In genomic region chr17:80948091-80948960, GRCh38 we compare ENCODE assay signal across 25 cellular contexts. TPM values are rescaled to one million over a fixed set of nuclear protein-coding genes. Genes with fewer than 3 reads are reported as not detected.
DNase-seq lines count a peak whose midpoint lies in the region; ATAC-seq and TF ChIP-seq lines count a peak whose summit lies in the region.
"Had no signal": no experiment of that assay in that cellular context is flagged by ENCODE, and none has a peak within 500 bp of the region (broad histone marks: within the 10 kb centered on the region; RNA-seq: fewer than 3 reads in every experiment).

No MANE protein-coding gene starts in this region.

- H3K36me3 ChIP-seq in spleen, result peaks cover 0 to 83% (median 43%) of the 10 kb centered on the region in 6 donors
- H3K36me3 ChIP-seq: prostate gland had no signal

- no peaks in the 10 kb centered on the region for H3K27me3 Mint-ChIP-seq in HFFc6 (ENCODE audit: insufficient read depth)
- no peaks in the 10 kb centered on the region for H3K27me3 Mint-ChIP-seq in activated CD4-positive, alpha-beta T cell treated with anti-CD3 and anti-CD28 coated beads, Interleukin-2, amount 10 ng/mL, durations not matched to agents 7 days and 5 days
- H3K27me3 Mint-ChIP-seq: activated CD4-positive, alpha-beta T cell treated with anti-CD3 and anti-CD28 coated beads for 36 hours; brain had no signal

- POLR2A ChIA-PET in RWPE1 (lab: Yijun Ruan, JAX; ENCODE audit: low non-redundant PET), result no interaction called here
- POLR2A ChIA-PET in activated CD4-positive, alpha-beta T cell treated with anti-CD3 and anti-CD28 coated beads, Interleukin-2, amount 10 ng/mL, durations not matched to agents 7 days and 5 days (lab: Charles Lee), result no interaction called here

- H3K4me1 Mint-ChIP-seq in HFFc6 (ENCODE audit: low read depth), result no peaks in the 10 kb centered on the region
- H3K4me1 Mint-ChIP-seq in activated CD4-positive, alpha-beta T cell treated with anti-CD3 and anti-CD28 coated beads, Interleukin-2, amount 10 ng/mL, durations not matched to agents 7 days and 5 days, result peaks cover 7% of the 10 kb centered on the region
- H3K4me1 Mint-ChIP-seq: activated CD4-positive, alpha-beta T cell treated with anti-CD3 and anti-CD28 coated beads for 36 hours had no signal

- 85% methylated on average over 46 of the region's 46 CpGs for WGBS in right cardiac atrium
- 88 to 95% (median 89%) methylated on average over 33 to 46 of the region's 46 CpGs for WGBS in spleen, 5 donors

- H3K9me3 ChIP-seq in right cardiac atrium (ENCODE audit: control insufficient read depth, low read length) (no peaks in the 10 kb centered on the region), spleen (peaks cover 0 to 5% (median 0%) of the 10 kb centered on the region in 8 donors)
- H3K9me3 ChIP-seq: adrenal gland, prostate gland, stomach, thyroid gland had no signal

- H3K9me3 Mint-ChIP-seq in HFFc6, result no peaks in the 10 kb centered on the region
- H3K9me3 Mint-ChIP-seq in activated CD4-positive, alpha-beta T cell treated with anti-CD3 and anti-CD28 coated beads, Interleukin-2, amount 10 ng/mL, durations not matched to agents 7 days and 5 days, result no peaks in the 10 kb centered on the region

- H3K27ac ChIP-seq in RWPE1 (0 out of 2 replicates have a peak overlapping the region, but pooled peaks have one; percentile 5), right cardiac atrium (ENCODE audit: low read length) (no peak overlapping the region), spleen (peak overlapping the region in 3 of 8 donors; percentile 7 to 42 (median 30))
- H3K27ac ChIP-seq: prostate gland, thyroid gland had no signal

- CTCF ChIA-PET in RWPE1 (lab: Yijun Ruan, JAX), result interaction anchor here (0.6 to 0.7 kb wide), 2 partner anchors 27 to 847 kb away, joined by 3 to 4 read pairs; partner anchors contain the start of gene GAA
- CTCF ChIA-PET in activated CD4-positive, alpha-beta T cell treated with anti-CD3 and anti-CD28 coated beads, Interleukin-2, amount 10 ng/mL, durations not matched to agents 7 days and 5 days (lab: Charles Lee), result no interaction called here

- TF ChIP-seq CTCF in RWPE1 (conservative IDR thresholded peaks at IDR 0.05; ENCODE audit: low read depth) (no peak), spleen (IDR thresholded peaks at IDR 0.05 in 8 of 11, conservative IDR thresholded peaks at IDR 0.05 in 3 of 11) (no peak), HFFc6 (IDR thresholded peaks at IDR 0.05) (no peak)

- DNase-seq in activated naive CD4-positive, alpha-beta T cell treated with anti-CD3 and anti-CD28 coated beads, Interleukin-2, amount 50 U/mL, for 16 hours, result peak; percentile 10
- DNase-seq in activated naive CD4-positive, alpha-beta T cell treated with Interleukin-2 at 50 U/mL for 16 hours, result no peak
- DNase-seq in RWPE1 (ENCODE audit: low spot score) (no peak), right cardiac atrium (peak in 2 of 3 donors; percentile 62 to 72), spleen (peak; percentile 67), HFFc6 (no peak)
- no peak for DNase-seq in activated CD4-positive, alpha-beta T cell treated with anti-CD3 and anti-CD28 coated beads, Interleukin-2, amount 10 ng/mL, durations not matched to agents 7 days and 5 days
- DNase-seq: activated CD4-positive, alpha-beta T cell treated with anti-CD3 and anti-CD28 coated beads for 36 hours; activated T-cell treated with anti-CD3 and anti-CD28 coated beads, Interleukin-2, amount 50 U/mL, for 1 hour; AML-193; DMS153; GOT3; mammary epithelial cell; NCI-H1092 treated with DMSO at 0.1 percent for 48 hours; NCI-H187 treated with DMSO at 0.1 percent for 48 hours; NCI-H526; NK-92 treated with Interleukin-12 subunit alpha and Interleukin-12 subunit beta, amount 100 ng/mL, for 24 hours; stimulated activated CD4-positive, alpha-beta T cell treated with anti-CD3 and anti-CD28 coated beads, Interleukin-1b, Interleukin-23, amount 100 ng/mL, for 48 hours; stomach; thyroid gland had no signal

- H3K4me1 ChIP-seq in right cardiac atrium (ENCODE audit: control insufficient read depth, insufficient read depth, low read length) (no peaks in the 10 kb centered on the region), spleen (peaks cover 0 to 16% (median 6%) of the 10 kb centered on the region in 6 donors)
- H3K4me1 ChIP-seq: prostate gland had no signal

- intact Hi-C loops in right cardiac atrium (cut with DNase I) (no loop called here), spleen (cut with DNase I; ENCODE audit: low total_unique reads) (no loop called here)

- peak in 1 of 2 donors; percentile 4 for ATAC-seq in right cardiac atrium
- ATAC-seq in activated CD4-positive, CD25-positive, alpha-beta regulatory T cell treated with anti-CD3 and anti-CD28 coated beads, Interleukin-2, amount 50 U/mL, for 24 hours, result no peak
- ATAC-seq: activated CD4-positive, alpha-beta T cell treated with anti-CD3 and anti-CD28 coated beads for 36 hours had no signal

- H3K27me3 ChIP-seq in right cardiac atrium (ENCODE audit: control insufficient read depth, insufficient read depth) (no peaks in the 10 kb centered on the region), spleen (replicated peaks in 1 of 7) (no peaks in the 10 kb centered on the region)
- H3K27me3 ChIP-seq: adrenal gland, stomach, thyroid gland had no signal

- no peak overlapping the region for H3K27ac Mint-ChIP-seq in HFFc6
- no peak overlapping the region for H3K27ac Mint-ChIP-seq in activated CD4-positive, alpha-beta T cell treated with anti-CD3 and anti-CD28 coated beads, Interleukin-2, amount 10 ng/mL, durations not matched to agents 7 days and 5 days
- H3K27ac Mint-ChIP-seq: activated CD4-positive, alpha-beta T cell treated with anti-CD3 and anti-CD28 coated beads for 36 hours had no signal

- no peak overlapping the region for H3K4me3 Mint-ChIP-seq in HFFc6
- H3K4me3 Mint-ChIP-seq in activated CD4-positive, alpha-beta T cell treated with anti-CD3 and anti-CD28 coated beads, Interleukin-2, amount 10 ng/mL, durations not matched to agents 7 days and 5 days, result no peak overlapping the region
- H3K4me3 Mint-ChIP-seq: activated CD4-positive, alpha-beta T cell treated with anti-CD3 and anti-CD28 coated beads for 36 hours; brain had no signal

- peaks cover 20% of the 10 kb centered on the region for H3K36me3 Mint-ChIP-seq in HFFc6 (ENCODE audit: low read depth)
- peaks cover 27% of the 10 kb centered on the region for H3K36me3 Mint-ChIP-seq in activated CD4-positive, alpha-beta T cell treated with anti-CD3 and anti-CD28 coated beads, Interleukin-2, amount 10 ng/mL, durations not matched to agents 7 days and 5 days (ENCODE audit: low read depth)

- no peak for TF ChIP-seq POLR2A in spleen (IDR thresholded peaks at IDR 0.05)

- no peak overlapping the region for H3K4me3 ChIP-seq in right cardiac atrium (ENCODE audit: low read length)
- no peak overlapping the region for H3K4me3 ChIP-seq in spleen
- H3K4me3 ChIP-seq: adrenal gland, prostate gland, skin epidermis, stomach, thyroid gland had no signal

RNA-seq across cellular contexts. Expression of gene CHMP6, which starts 43.3 kb away (rescaled TPM):
- total RNA-seq in right cardiac atrium, result 10 to 100 TPM; 18.4 to 22.5 (median 19.7) TPM
- 24.6 TPM for polyA plus RNA-seq in right cardiac atrium
- 10 to 100 TPM; 23.0 to 35.7 (median 31.5) TPM for total RNA-seq in spleen
- 10 to 100 TPM; 24.0 to 41.1 (median 25.4) TPM for polyA plus RNA-seq in spleen
- total RNA-seq in HFFc6 (2021; fragmentation: NEBNext Ultra II Directional; extraction: Animal tissue kit (Norgen Biotek cat#: 25700)), result 10 to 100 TPM; 27.6 to 38.5 (median 31.5) TPM
- total RNA-seq in activated CD4-positive, alpha-beta T cell treated with anti-CD3 and anti-CD28 coated beads, Interleukin-2, amount 10 ng/mL, durations not matched to agents 7 days and 5 days, result 10 to 100 TPM; 31.3 to 32.9 TPM

Comparison
In these comparisons a context has a peak if more than half of its experiments do, and no peak if none do; other contexts are left out.
1. DNase-seq: peak in activated naive CD4-positive, alpha-beta T cell treated with anti-CD3 and anti-CD28 coated beads, Interleukin-2, amount 50 U/mL, for 16 hours (single experiment), right cardiac atrium (2 of 3) and spleen (single experiment); none in activated naive CD4-positive, alpha-beta T cell treated with Interleukin-2 at 50 U/mL for 16 hours (single experiment), RWPE1 (single experiment), HFFc6 (single experiment) and activated CD4-positive, alpha-beta T cell treated with anti-CD3 and anti-CD28 coated beads, Interleukin-2, amount 10 ng/mL, durations not matched to agents 7 days and 5 days (single experiment).